1 cellular context compared by ENCODE assay signal in genomic region chr20:12054556-12054955, GRCh38.
TF ChIP-seq lines count a peak whose summit lies in the region.

No MANE protein-coding gene starts in this region.

TF ChIP-seq in neural cell, 6 proteins besides CTCF, POLR2A, EP300 and RAD21 (continued from another document):
- TF ChIP-seq, protein P1, sequence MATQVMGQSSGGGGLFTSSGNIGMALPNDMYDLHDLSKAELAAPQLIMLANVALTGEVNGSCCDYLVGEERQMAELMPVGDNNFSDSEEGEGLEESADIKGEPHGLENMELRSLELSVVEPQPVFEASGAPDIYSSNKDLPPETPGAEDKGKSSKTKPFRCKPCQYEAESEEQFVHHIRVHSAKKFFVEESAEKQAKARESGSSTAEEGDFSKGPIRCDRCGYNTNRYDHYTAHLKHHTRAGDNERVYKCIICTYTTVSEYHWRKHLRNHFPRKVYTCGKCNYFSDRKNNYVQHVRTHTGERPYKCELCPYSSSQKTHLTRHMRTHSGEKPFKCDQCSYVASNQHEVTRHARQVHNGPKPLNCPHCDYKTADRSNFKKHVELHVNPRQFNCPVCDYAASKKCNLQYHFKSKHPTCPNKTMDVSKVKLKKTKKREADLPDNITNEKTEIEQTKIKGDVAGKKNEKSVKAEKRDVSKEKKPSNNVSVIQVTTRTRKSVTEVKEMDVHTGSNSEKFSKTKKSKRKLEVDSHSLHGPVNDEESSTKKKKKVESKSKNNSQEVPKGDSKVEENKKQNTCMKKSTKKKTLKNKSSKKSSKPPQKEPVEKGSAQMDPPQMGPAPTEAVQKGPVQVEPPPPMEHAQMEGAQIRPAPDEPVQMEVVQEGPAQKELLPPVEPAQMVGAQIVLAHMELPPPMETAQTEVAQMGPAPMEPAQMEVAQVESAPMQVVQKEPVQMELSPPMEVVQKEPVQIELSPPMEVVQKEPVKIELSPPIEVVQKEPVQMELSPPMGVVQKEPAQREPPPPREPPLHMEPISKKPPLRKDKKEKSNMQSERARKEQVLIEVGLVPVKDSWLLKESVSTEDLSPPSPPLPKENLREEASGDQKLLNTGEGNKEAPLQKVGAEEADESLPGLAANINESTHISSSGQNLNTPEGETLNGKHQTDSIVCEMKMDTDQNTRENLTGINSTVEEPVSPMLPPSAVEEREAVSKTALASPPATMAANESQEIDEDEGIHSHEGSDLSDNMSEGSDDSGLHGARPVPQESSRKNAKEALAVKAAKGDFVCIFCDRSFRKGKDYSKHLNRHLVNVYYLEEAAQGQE (IDR thresholded peaks at IDR 0.05; ENCODE audit: borderline replicate concordance), result no peak
- no peak for TF ChIP-seq SMC3 (conservative IDR thresholded peaks at IDR 0.05; ENCODE audit: poor library complexity)
- no peak for TF ChIP-seq EZH2 (IDR thresholded peaks at IDR 0.05; ENCODE audit: borderline replicate concordance, insufficient read depth, low read length, poor library complexity, severe bottlenecking)
- TF ChIP-seq MXI1 (conservative IDR thresholded peaks at IDR 0.05; ENCODE audit: poor library complexity, severe bottlenecking), result no peak
